ENCODE assay signal across 18 cellular contexts in the genomic region with DNA sequence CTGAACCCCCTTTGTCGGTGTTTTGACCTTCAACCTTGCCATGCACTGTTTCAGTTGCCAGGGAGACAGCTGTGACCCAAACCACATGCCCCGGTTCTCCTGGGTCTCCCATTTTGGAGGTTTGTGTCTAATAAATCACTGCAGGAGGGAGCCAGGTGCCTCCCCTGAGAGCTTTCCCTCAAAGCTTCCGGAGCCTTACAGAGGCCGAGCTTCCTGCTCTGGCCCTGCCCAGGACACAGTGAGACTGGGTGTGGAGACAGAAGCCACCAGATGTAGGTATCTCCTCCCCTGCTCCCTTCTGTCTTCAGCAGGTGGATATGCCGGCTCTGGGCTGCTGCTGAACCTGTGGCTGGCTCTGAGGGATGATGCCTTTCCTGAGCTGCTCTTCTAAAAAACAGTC.
"Had no signal": no experiment of that assay in that cellular context is flagged by ENCODE, and none has a peak within 500 bp of the region (broad histone marks: within the 10 kb centered on the region; RNA-seq: fewer than 3 reads in every experiment).

No MANE protein-coding gene starts in this region.

- H3K4me1 Mint-ChIP-seq: memory B cell; stimulated activated naive CD8-positive, alpha-beta T cell treated with anti-CD3 and anti-CD28 coated beads, Interleukin-15, amount 100 ng/mL, for 72 hours had no signal

- H3K4me3 Mint-ChIP-seq: memory B cell; mesothelial cell of epicardium; natural killer cell treated with Interleukin-12 subunit alpha and Interleukin-12 subunit beta and Interleukin-15 and Interleukin-18, amount 100 ng/mL, for 72 hours; stimulated activated naive B cell treated with anti-CD40 and anti-IgM and Interleukin-4, amounts not matched to agents 10 μg/mL and 1 μg/mL and 100 μg/mL, for 72 hours; stimulated activated naive CD8-positive, alpha-beta T cell treated with anti-CD3 and anti-CD28 coated beads, Interleukin-15, amount 100 ng/mL, for 72 hours had no signal

- H3K36me3 Mint-ChIP-seq: memory B cell; mesothelial cell of epicardium; natural killer cell treated with Interleukin-12 subunit alpha and Interleukin-12 subunit beta and Interleukin-15 and Interleukin-18, amount 100 ng/mL, for 72 hours; stimulated activated naive B cell treated with anti-CD40 and anti-IgM and Interleukin-4, amounts not matched to agents 10 μg/mL and 1 μg/mL and 100 μg/mL, for 72 hours had no signal

- H3K27ac ChIP-seq: heart right ventricle, left ventricle myocardium inferior, lower lobe of right lung, neutrophil, right atrium auricular region, sigmoid colon, skin epidermis, testis, tibial nerve had no signal

- H3K4me3 ChIP-seq: heart right ventricle, left ventricle myocardium inferior, lower lobe of right lung, right atrium auricular region, sigmoid colon, skin epidermis, testis, tibial nerve had no signal

- H3K36me3 ChIP-seq: heart right ventricle, left ventricle myocardium inferior, lower lobe of right lung, neutrophil, right atrium auricular region, sigmoid colon, tibial nerve had no signal

- H3K27ac Mint-ChIP-seq: memory B cell; mesothelial cell of epicardium; natural killer cell treated with Interleukin-12 subunit alpha and Interleukin-12 subunit beta and Interleukin-15 and Interleukin-18, amount 100 ng/mL, for 72 hours; stimulated activated naive B cell treated with anti-CD40 and anti-IgM and Interleukin-4, amounts not matched to agents 10 μg/mL and 1 μg/mL and 100 μg/mL, for 72 hours; stimulated activated naive CD8-positive, alpha-beta T cell treated with anti-CD3 and anti-CD28 coated beads, Interleukin-15, amount 100 ng/mL, for 72 hours had no signal

- H3K4me1 ChIP-seq: lower lobe of right lung, right atrium auricular region, sigmoid colon, testis had no signal

- H3K9me3 ChIP-seq: lower lobe of right lung, neutrophil, sigmoid colon, testis had no signal

- H3K27me3 ChIP-seq: right atrium auricular region, testis had no signal

- DNase-seq: effector CD8-positive, alpha-beta T cell; heart right ventricle; hypothalamus; left ventricle myocardium inferior; lower lobe of right lung; sigmoid colon; stimulated activated CD4-positive, alpha-beta T cell treated with anti-CD3 and anti-CD28 coated beads, Interleukin-2, amount 100 ng/mL, for 24 hours; stimulated activated CD4-positive, alpha-beta T cell treated with anti-CD3 and anti-CD28 coated beads, Interleukin-4, amount 100 ng/mL, for 4 hours; stimulated activated naive B cell treated with anti-CD40 and anti-IgM and Interleukin-4, amounts not matched to agents 10 μg/mL and 1 μg/mL and 100 μg/mL, for 72 hours; stimulated activated naive CD8-positive, alpha-beta T cell treated with anti-CD3 and anti-CD28 coated beads, Interleukin-15, amount 100 ng/mL, for 72 hours; testis had no signal
